17 cellular contexts compared by ENCODE assay signal in genomic region chrX:38937926-38938325, GRCh38.
"Had no signal": no experiment of that assay in that cellular context is flagged by ENCODE, and none has a peak within 500 bp of the region (broad histone marks: within the 10 kb centered on the region; RNA-seq: fewer than 3 reads in every experiment).

No MANE protein-coding gene starts in this region.

- DNase-seq: central memory CD4-positive, alpha-beta T cell; effector memory CD8-positive, alpha-beta T cell; glutamatergic neuron; islet precursor cell; left ventricle myocardium superior; mesendoderm; naive thymus-derived CD8-positive, alpha-beta T cell; right cardiac atrium; stimulated activated CD4-positive, alpha-beta T cell treated with anti-CD3 and anti-CD28 coated beads, Interleukin-2, amount 100 ng/mL, for 24 hours; stimulated activated CD4-positive, alpha-beta T cell treated with anti-CD3 and anti-CD28 coated beads, Interleukin-4, amount 100 ng/mL, for 4 hours; stimulated activated naive B cell treated with anti-CD40 and anti-IgM and Interleukin-4, amounts not matched to agents 10 μg/mL and 1 μg/mL and 100 μg/mL, for 72 hours; trophoblast cell had no signal

- H3K36me3 ChIP-seq: esophagus muscularis mucosa, gastroesophageal sphincter, neutrophil had no signal

- H3K4me1 ChIP-seq: gastroesophageal sphincter had no signal

- H3K27ac ChIP-seq: epithelial cell of prostate, esophagus muscularis mucosa, gastroesophageal sphincter, neutrophil had no signal

- H3K4me3 ChIP-seq: esophagus muscularis mucosa, gastroesophageal sphincter had no signal

- H3K27me3 ChIP-seq: esophagus muscularis mucosa, gastroesophageal sphincter, neutrophil had no signal

- ATAC-seq: effector memory CD8-positive, alpha-beta T cell; gastroesophageal sphincter; left ventricle myocardium superior; naive thymus-derived CD8-positive, alpha-beta T cell; right cardiac atrium; stimulated activated naive B cell treated with anti-CD40 and anti-IgM and Interleukin-4, amounts not matched to agents 10 μg/mL and 1 μg/mL and 100 μg/mL, for 72 hours had no signal

- H3K9me3 ChIP-seq: gastroesophageal sphincter, neutrophil had no signal

- FAIRE-seq: urothelium cell line had no signal
